ENCODE assay signal across 21 cellular contexts in the genomic region with DNA sequence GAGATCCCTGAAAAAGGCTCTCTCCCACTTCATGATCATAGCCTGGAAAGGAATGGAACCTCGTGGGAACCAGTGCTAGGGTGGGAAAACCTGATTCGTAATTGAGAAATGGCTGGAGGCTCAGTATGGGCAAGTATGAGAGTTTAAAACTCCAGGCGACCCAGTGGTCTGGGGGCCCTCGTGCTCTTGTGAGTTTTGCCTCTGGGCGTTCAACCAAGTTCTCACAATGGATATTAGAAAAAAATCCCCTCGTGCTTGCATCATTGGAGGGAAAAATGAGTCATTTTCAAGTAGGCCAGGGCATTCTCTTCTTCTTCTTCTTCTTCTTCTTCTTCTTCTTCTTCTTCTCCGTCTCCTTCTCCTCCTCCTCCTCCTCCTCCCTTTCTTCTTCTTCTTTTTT. TPM values are rescaled to one million over a fixed set of nuclear protein-coding genes. Genes with fewer than 3 reads are reported as not detected.
DNase-seq lines count a peak whose midpoint lies in the region; ATAC-seq and TF ChIP-seq lines count a peak whose summit lies in the region.
"Had no signal": no experiment of that assay in that cellular context is flagged by ENCODE, and none has a peak within 500 bp of the region (broad histone marks: within the 10 kb centered on the region; RNA-seq: fewer than 3 reads in every experiment).

No MANE protein-coding gene starts in this region.

- H3K27me3 Mint-ChIP-seq in natural killer cell treated with Interleukin-12 subunit alpha and Interleukin-12 subunit beta and Interleukin-15 and Interleukin-18, amount 100 ng/mL, for 72 hours, result no peaks in the 10 kb centered on the region
- H3K27me3 Mint-ChIP-seq in natural killer cell (ENCODE audit: low read depth in 2 of 2), result no peaks in the 10 kb centered on the region
- H3K27me3 Mint-ChIP-seq in activated CD4-positive, alpha-beta memory T cell treated with anti-CD3 and anti-CD28 coated beads, Interleukin-2, amount 10 ng/mL, durations not matched to agents 7 days and 5 days, result no peaks in the 10 kb centered on the region
- H3K27me3 Mint-ChIP-seq: CD8-positive, alpha-beta memory T cell; IgD-negative memory B cell had no signal

- H3K9me3 Mint-ChIP-seq in natural killer cell treated with Interleukin-12 subunit alpha and Interleukin-12 subunit beta and Interleukin-15 and Interleukin-18, amount 100 ng/mL, for 72 hours, result no peaks in the 10 kb centered on the region
- no peaks in the 10 kb centered on the region for H3K9me3 Mint-ChIP-seq in natural killer cell
- peaks cover 6% of the 10 kb centered on the region for H3K9me3 Mint-ChIP-seq in activated CD4-positive, alpha-beta memory T cell treated with anti-CD3 and anti-CD28 coated beads, Interleukin-2, amount 10 ng/mL, durations not matched to agents 7 days and 5 days
- H3K9me3 Mint-ChIP-seq: CD8-positive, alpha-beta memory T cell; IgD-negative memory B cell had no signal

- peak overlapping the region; percentile 67 to 83 for H3K27ac Mint-ChIP-seq in natural killer cell treated with Interleukin-12 subunit alpha and Interleukin-12 subunit beta and Interleukin-15 and Interleukin-18, amount 100 ng/mL, for 72 hours
- H3K27ac Mint-ChIP-seq in natural killer cell, result no peak overlapping the region
- peak overlapping the region; percentile 42 for H3K27ac Mint-ChIP-seq in activated CD4-positive, alpha-beta memory T cell treated with anti-CD3 and anti-CD28 coated beads, Interleukin-2, amount 10 ng/mL, durations not matched to agents 7 days and 5 days

- intact Hi-C loops in natural killer cell (cut with micrococcal nuclease), result no loop called here

- no peak for TF ChIP-seq CTCF in natural killer cell (IDR thresholded peaks at IDR 0.05)

- H3K4me3 Mint-ChIP-seq in natural killer cell treated with Interleukin-12 subunit alpha and Interleukin-12 subunit beta and Interleukin-15 and Interleukin-18, amount 100 ng/mL, for 72 hours, result peak overlapping the region; percentile 35
- H3K4me3 Mint-ChIP-seq in natural killer cell, result no peak overlapping the region
- H3K4me3 Mint-ChIP-seq in activated CD4-positive, alpha-beta memory T cell treated with anti-CD3 and anti-CD28 coated beads, Interleukin-2, amount 10 ng/mL, durations not matched to agents 7 days and 5 days, result no peak overlapping the region
- H3K4me3 Mint-ChIP-seq: CD8-positive, alpha-beta memory T cell; IgD-negative memory B cell; neural crest cell had no signal

- POLR2A ChIA-PET in activated CD4-positive, alpha-beta memory T cell treated with anti-CD3 and anti-CD28 coated beads, Interleukin-2, amount 10 ng/mL, durations not matched to agents 7 days and 5 days (lab: Charles Lee), result interaction anchor here (1.2 kb wide), 1 partner anchor 11 kb away, joined by 6 read pairs; no protein-coding TSS in a partner anchor

- ATAC-seq in natural killer cell treated with Interleukin-12 subunit alpha and Interleukin-12 subunit beta and Interleukin-15 and Interleukin-18, amount 100 ng/mL, for 72 hours, result no peak
- no peak for ATAC-seq in natural killer cell

- peaks cover 29 to 30% of the 10 kb centered on the region in 2 donors for H3K4me1 Mint-ChIP-seq in natural killer cell treated with Interleukin-12 subunit alpha and Interleukin-12 subunit beta and Interleukin-15 and Interleukin-18, amount 100 ng/mL, for 72 hours (ENCODE audit: low read depth in 2 of 2)
- H3K4me1 Mint-ChIP-seq in natural killer cell, result peaks cover 7 to 19% of the 10 kb centered on the region in 2 donors
- peaks cover 50% of the 10 kb centered on the region for H3K4me1 Mint-ChIP-seq in activated CD4-positive, alpha-beta memory T cell treated with anti-CD3 and anti-CD28 coated beads, Interleukin-2, amount 10 ng/mL, durations not matched to agents 7 days and 5 days

- no peak for DNase-seq in natural killer cell treated with Interleukin-12 subunit alpha and Interleukin-12 subunit beta and Interleukin-15 and Interleukin-18, amount 100 ng/mL, for 72 hours (ENCODE audit: low spot score)
- DNase-seq in natural killer cell (no peak), iris pigment epithelial cell (ENCODE audit: low read depth) (peak; percentile 38), NCI-H524 treated with DMSO at 0.1 percent for 48 hours (lab: John Stamatoyannopoulos, UW) (no peak), AG08395 (ENCODE audit: low spot score) (no peak)
- DNase-seq in activated CD4-positive, alpha-beta memory T cell treated with anti-CD3 and anti-CD28 coated beads, Interleukin-2, amount 10 ng/mL, durations not matched to agents 7 days and 5 days, result no peak
- DNase-seq in stimulated activated CD4-positive, alpha-beta T cell treated with anti-CD3 and anti-CD28 coated beads, Interleukin-4, amount 100 ng/mL, for 1 hour, result no peak
- DNase-seq: activated effector memory CD4-positive, alpha-beta T cell treated with anti-CD3 and anti-CD28 coated beads, Interleukin-2, amount 50 U/mL, for 16 hours; CD8-positive, alpha-beta memory T cell; central memory CD4-positive, alpha-beta T cell; DMS53; erythroblast; H7; islet precursor cell; NCI-H1436 treated with DMSO at 0.1 percent for 48 hours; SK-N-SH; testis had no signal

- CTCF ChIA-PET in activated CD4-positive, alpha-beta memory T cell treated with anti-CD3 and anti-CD28 coated beads, Interleukin-2, amount 10 ng/mL, durations not matched to agents 7 days and 5 days (lab: Charles Lee), result no interaction called here

- peaks cover 33% of the 10 kb centered on the region for H3K36me3 Mint-ChIP-seq in natural killer cell treated with Interleukin-12 subunit alpha and Interleukin-12 subunit beta and Interleukin-15 and Interleukin-18, amount 100 ng/mL, for 72 hours
- H3K36me3 Mint-ChIP-seq in natural killer cell, result peaks cover 8% of the 10 kb centered on the region
- H3K36me3 Mint-ChIP-seq in activated CD4-positive, alpha-beta memory T cell treated with anti-CD3 and anti-CD28 coated beads, Interleukin-2, amount 10 ng/mL, durations not matched to agents 7 days and 5 days (ENCODE audit: low read depth), result peaks cover 89% of the 10 kb centered on the region

RNA-seq across cellular contexts. Expression of gene GPR68, which starts 39.1 kb away (rescaled TPM):
- 10 to 100 TPM; 17.4 to 30.2 TPM for total RNA-seq in natural killer cell treated with Interleukin-12 subunit alpha and Interleukin-12 subunit beta and Interleukin-15 and Interleukin-18, amount 100 ng/mL, for 72 hours
- 10 to 100 TPM in 2 of 3 donors, 1 to 10 TPM in 1; 7.6 to 24.0 (median 15.7) TPM for total RNA-seq in natural killer cell
- 10 to 100 TPM; 36.9 to 39.8 TPM for total RNA-seq in activated CD4-positive, alpha-beta memory T cell treated with anti-CD3 and anti-CD28 coated beads, Interleukin-2, amount 10 ng/mL, durations not matched to agents 7 days and 5 days
- total RNA-seq: ascending aorta, NCI-H460 had no signal

Comparison
In these comparisons a context has a peak if more than half of its experiments do, and no peak if none do; other contexts are left out.
1. H3K27ac Mint-ChIP-seq: peak in natural killer cell treated with Interleukin-12 subunit alpha and Interleukin-12 subunit beta and Interleukin-15 and Interleukin-18, amount 100 ng/mL, for 72 hours (2 of 2) and activated CD4-positive, alpha-beta memory T cell treated with anti-CD3 and anti-CD28 coated beads, Interleukin-2, amount 10 ng/mL, durations not matched to agents 7 days and 5 days (single experiment); none in natural killer cell (0 of 2).